ENCODE assay signal across 29 cellular contexts in the genomic region with DNA sequence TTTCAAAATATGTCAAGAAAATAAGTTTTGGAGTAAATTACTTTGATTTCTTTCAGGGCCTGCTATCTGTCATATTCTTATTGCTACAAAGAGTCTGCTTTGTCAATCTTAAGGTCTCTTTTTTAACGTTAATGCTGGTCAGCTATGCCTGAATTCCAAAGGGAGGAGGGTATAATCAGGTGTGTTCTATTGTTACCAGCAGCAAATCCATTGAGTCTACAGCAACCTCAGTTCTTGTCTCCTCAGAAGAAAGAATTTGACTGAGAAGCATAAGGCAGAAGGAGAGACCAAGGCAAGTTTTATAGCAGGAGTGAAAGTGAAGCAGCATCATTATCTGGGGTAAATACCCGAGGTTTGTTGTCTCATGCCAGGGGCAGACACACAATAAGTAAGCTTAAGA. TPM values are rescaled to one million over a fixed set of nuclear protein-coding genes. Genes with fewer than 3 reads are reported as not detected.
"Had no signal": no experiment of that assay in that cellular context is flagged by ENCODE, and none has a peak within 500 bp of the region (broad histone marks: within the 10 kb centered on the region; RNA-seq: fewer than 3 reads in every experiment).

No MANE protein-coding gene starts in this region.

- H3K27ac ChIP-seq: colonic mucosa, heart left ventricle, parathyroid adenoma, psoas muscle, spleen had no signal

- H3K4me3 ChIP-seq: colonic mucosa, heart left ventricle, psoas muscle, spleen had no signal

- H3K27ac Mint-ChIP-seq: mesothelial cell of epicardium, natural killer cell had no signal

- H3K9ac ChIP-seq: parathyroid adenoma had no signal

- H3K4me3 Mint-ChIP-seq: mesothelial cell of epicardium, natural killer cell, neural crest cell had no signal

- H3K4me1 ChIP-seq: colonic mucosa, heart left ventricle, parathyroid adenoma, psoas muscle, spleen had no signal

- H3K79me2 ChIP-seq: parathyroid adenoma had no signal

- H3K4me1 Mint-ChIP-seq: mesothelial cell of epicardium, natural killer cell, neural crest cell had no signal

- H3K36me3 ChIP-seq: colonic mucosa, heart left ventricle, spleen had no signal

- H2AFZ ChIP-seq: parathyroid adenoma had no signal

- H3K9me3 ChIP-seq: colonic mucosa, heart left ventricle, psoas muscle, spleen had no signal

- H3K27me3 ChIP-seq: colonic mucosa, heart left ventricle, spleen had no signal

- ATAC-seq: heart left ventricle, left lobe of liver, natural killer cell, psoas muscle, sciatic nerve had no signal

- H3K36me3 Mint-ChIP-seq: natural killer cell had no signal

- DNase-seq: cerebellar nuclear complex; colonic mucosa; dermis blood vessel endothelial cell; effector CD4-positive, alpha-beta T cell; foreskin melanocyte; heart left ventricle; hippocampal formation; islet precursor cell; natural killer cell; nucleus accumbens; psoas muscle; retina; spleen; stimulated activated CD4-positive, alpha-beta T cell treated with anti-CD3 and anti-CD28 coated beads, Interleukin-2, amount 100 ng/mL, for 24 hours; stimulated activated naive CD4-positive, alpha-beta T cell treated with Interleukin-2 at 50 U/mL for 16 hours; trophoblast cell had no signal

RNA-seq across cellular contexts. Expression of a gene that starts 23.7 kb away (rescaled TPM):
- total RNA-seq: cardiac septum, colonic mucosa, dermis blood vessel endothelial cell, glomerular endothelial cell, heart left ventricle, left lobe of liver, lower leg skin, mucosa of gallbladder, myocyte, natural killer cell, psoas muscle, sciatic nerve, skeletal muscle tissue, spleen had no signal
- polyA plus RNA-seq: esophagus, heart left ventricle, psoas muscle, spleen, thymus had no signal
